12 cellular contexts compared by ENCODE assay signal in genomic region chr17:50047488-50048126, GRCh38. TPM values are rescaled to one million over a fixed set of nuclear protein-coding genes. Genes with fewer than 3 reads are reported as not detected.
A peak's percentile ranks its signal among the peaks of the same experiment; 100 is the strongest.
DNase-seq lines count a peak whose midpoint lies in the region; ATAC-seq, FAIRE-seq and TF ChIP-seq lines count a peak whose summit lies in the region.
"Had no signal": no experiment of that assay in that cellular context is flagged by ENCODE, and none has a peak within 500 bp of the region (broad histone marks: within the 10 kb centered on the region; RNA-seq: fewer than 3 reads in every experiment).

No MANE protein-coding gene starts in this region.

- H3K9me3 ChIP-seq in lower lobe of right lung, result no peaks in the 10 kb centered on the region

- no peak for TF ChIP-seq CTCF in lower lobe of right lung (IDR thresholded peaks at IDR 0.05)

- no peaks in the 10 kb centered on the region for H3K27me3 ChIP-seq in lower lobe of right lung (ENCODE audit: low read depth)

- no peaks in the 10 kb centered on the region for H3K36me3 ChIP-seq in lower lobe of right lung

- peak overlapping the region; percentile 59 for H3K27ac ChIP-seq in lower lobe of right lung
- H3K27ac ChIP-seq: HL-60 had no signal

- DNase-seq in AG08396 (ENCODE audit: low spot score), result peak; percentile 65
- DNase-seq in HTR-8/SVneo (ENCODE audit: insufficient read length, low spot score), result peak; percentile 88
- peak; percentile 84 for DNase-seq in astrocyte of the hippocampus (ENCODE audit: low read depth, low spot score)
- DNase-seq in lower lobe of right lung, result no peak
- DNase-seq in stimulated activated naive CD4-positive, alpha-beta T cell treated with Interleukin-2 at 50 U/mL for 16 hours (lab: John Stamatoyannopoulos, UW), result no peak
- no peak for DNase-seq in HuH-7.5 (ENCODE audit: low spot score)
- DNase-seq in NCI-H345 treated with DMSO at 0.1 percent for 48 hours (lab: John Stamatoyannopoulos, UW; ENCODE audit: unreplicated experiment), result no peak
- no peak for DNase-seq in germinal center (ENCODE audit: low spot score)
- DNase-seq: activated CD4-positive, alpha-beta T cell treated with anti-CD3 and anti-CD28 coated beads, Interleukin-2, amount 50 U/mL, for 1 hour; midbrain; NCI-H748 treated with DMSO at 0.1 percent for 48 hours had no signal

- peaks cover 62% of the 10 kb centered on the region for H3K4me1 ChIP-seq in lower lobe of right lung

- FAIRE-seq in HTR-8/SVneo (lab: Jason Lieb, UNC), result peak; percentile 97

- intact Hi-C loops in lower lobe of right lung (cut with DNase I), result no loop called here

- H3K4me3 ChIP-seq in lower lobe of right lung, result no peak overlapping the region

- ATAC-seq in lower lobe of right lung, result no peak

RNA-seq across cellular contexts. Expression of gene ITGA3, which starts 8.3 kb away (rescaled TPM):
- total RNA-seq in lower lobe of right lung, result 162 TPM

RNA-seq across cellular contexts. Expression of gene PDK2, which starts 47.5 kb away (rescaled TPM):
- 35.7 TPM for total RNA-seq in lower lobe of right lung

RNA-seq across cellular contexts. Expression of gene DLX3, which starts 52.6 kb away (rescaled TPM):
- 0.38 TPM for total RNA-seq in lower lobe of right lung

Comparison
In these comparisons a context has a peak if more than half of its experiments do, and no peak if none do; other contexts are left out.
1. DNase-seq: peak in AG08396 (single experiment), HTR-8/SVneo (single experiment) and astrocyte of the hippocampus (single experiment); none in lower lobe of right lung (single experiment), stimulated activated naive CD4-positive, alpha-beta T cell treated with Interleukin-2 at 50 U/mL for 16 hours (single experiment), HuH-7.5 (single experiment), NCI-H345 treated with DMSO at 0.1 percent for 48 hours (single experiment) and germinal center (single experiment).